In genomic region chr2:88870267-88870839, GRCh38 we compare ENCODE assay signal across 2 cellular contexts.
TF ChIP-seq lines count a peak whose summit lies in the region.

No MANE protein-coding gene starts in this region.

TF ChIP-seq in HepG2, 621 proteins besides CTCF, POLR2A, EP300 and RAD21:
- TF ChIP-seq, protein P1, sequence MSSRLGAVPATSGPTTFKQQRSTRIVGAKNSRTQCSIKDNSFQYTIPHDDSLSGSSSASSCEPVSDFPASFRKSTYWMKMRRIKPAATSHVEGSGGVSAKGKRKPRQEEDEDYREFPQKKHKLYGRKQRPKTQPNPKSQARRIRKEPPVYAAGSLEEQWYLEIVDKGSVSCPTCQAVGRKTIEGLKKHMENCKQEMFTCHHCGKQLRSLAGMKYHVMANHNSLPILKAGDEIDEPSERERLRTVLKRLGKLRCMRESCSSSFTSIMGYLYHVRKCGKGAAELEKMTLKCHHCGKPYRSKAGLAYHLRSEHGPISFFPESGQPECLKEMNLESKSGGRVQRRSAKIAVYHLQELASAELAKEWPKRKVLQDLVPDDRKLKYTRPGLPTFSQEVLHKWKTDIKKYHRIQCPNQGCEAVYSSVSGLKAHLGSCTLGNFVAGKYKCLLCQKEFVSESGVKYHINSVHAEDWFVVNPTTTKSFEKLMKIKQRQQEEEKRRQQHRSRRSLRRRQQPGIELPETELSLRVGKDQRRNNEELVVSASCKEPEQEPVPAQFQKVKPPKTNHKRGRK (CRISPR knock-in tag; IDR thresholded peaks at IDR 0.05), result peak; percentile 70; the same call in 1 of the 2 replicates
- TF ChIP-seq NFIB (CRISPR knock-in tag; IDR thresholded peaks at IDR 0.05; ENCODE audit: borderline replicate concordance), result no peak

TF ChIP-seq in K562, 482 proteins besides CTCF, POLR2A, EP300 and RAD21:
- no peak for TF ChIP-seq YBX1 (IDR thresholded peaks at IDR 0.05)
- no peak for TF ChIP-seq ZNF717 (CRISPR knock-in tag; IDR thresholded peaks at IDR 0.05)
- TF ChIP-seq PCBP1 (IDR thresholded peaks at IDR 0.05; ENCODE audit: low read depth, low read length, poor library complexity, severe bottlenecking), result no peak
- TF ChIP-seq, protein P1 (tag; IDR thresholded peaks at IDR 0.05), result peak; percentile 97
- no peak for TF ChIP-seq ZNF318 (IDR thresholded peaks at IDR 0.05; ENCODE audit: borderline replicate concordance in 1 of 2, low read depth in 1 of 2)
- no peak for TF ChIP-seq BDP1 (IDR thresholded peaks at IDR 0.05; ENCODE audit: insufficient read depth, insufficient read length)
